27 cellular contexts compared by ENCODE assay signal in the genomic region with DNA sequence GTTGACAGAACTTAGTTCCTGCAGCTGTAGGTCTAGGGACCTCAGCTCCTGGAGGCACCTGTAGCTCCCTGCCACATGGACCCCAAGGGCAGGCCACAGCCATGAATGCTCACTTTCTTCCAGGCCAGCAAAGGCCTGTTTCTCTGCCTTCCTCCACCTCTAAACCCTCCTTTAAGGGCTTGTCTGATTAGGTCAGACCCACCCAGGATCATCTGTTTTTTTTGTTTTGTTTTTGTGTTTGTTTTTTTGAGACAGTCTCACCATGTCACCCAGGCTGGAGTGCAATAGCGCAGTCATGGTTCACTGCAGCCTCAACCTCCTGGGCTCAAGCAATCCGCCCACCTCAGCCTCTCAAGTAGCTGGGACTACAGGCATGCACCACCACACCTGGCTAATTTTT.
"Had no signal": no experiment of that assay in that cellular context is flagged by ENCODE, and none has a peak within 500 bp of the region (broad histone marks: within the 10 kb centered on the region; RNA-seq: fewer than 3 reads in every experiment).

No MANE protein-coding gene starts in this region.

- H3K4me3 ChIP-seq: coronary artery, dorsolateral prefrontal cortex had no signal

- H3K4me1 Mint-ChIP-seq: activated CD4-positive, alpha-beta memory T cell treated with anti-CD3 and anti-CD28 coated beads, Interleukin-2, amount 10 ng/mL, durations not matched to agents 7 days and 5 days; activated CD4-positive, alpha-beta T cell treated with anti-CD3 and anti-CD28 coated beads, Interleukin-2, amount 10 ng/mL, durations not matched to agents 7 days and 5 days; central memory CD8-positive, alpha-beta T cell had no signal

- H3K27ac Mint-ChIP-seq: activated CD4-positive, alpha-beta memory T cell treated with anti-CD3 and anti-CD28 coated beads, Interleukin-2, amount 10 ng/mL, durations not matched to agents 7 days and 5 days; activated CD4-positive, alpha-beta T cell treated with anti-CD3 and anti-CD28 coated beads, Interleukin-2, amount 10 ng/mL, durations not matched to agents 7 days and 5 days; activated naive CD8-positive, alpha-beta T cell; activated T-cell treated with anti-CD3 and anti-CD28 coated beads, Interleukin-2, amount 50 U/mL, for 24 hours; activated T-cell treated with anti-CD3 and anti-CD28 coated beads, Interleukin-2, amount 50 U/mL, for 72 hours; dendritic cell treated with granulocyte-macrophage colony-stimulating factor and Interleukin-4, amounts not matched to agents 40 ng/mL and 50 ng/mL, for 4 days; endodermal cell; WTC11 had no signal

- H3K27me3 Mint-ChIP-seq: activated T-cell treated with anti-CD3 and anti-CD28 coated beads, Interleukin-2, amount 50 U/mL, for 24 hours had no signal

- H3K27me3 ChIP-seq: brain microvascular endothelial cell, dorsolateral prefrontal cortex had no signal

- H3K9me3 Mint-ChIP-seq: activated CD4-positive, alpha-beta memory T cell treated with anti-CD3 and anti-CD28 coated beads, Interleukin-2, amount 10 ng/mL, durations not matched to agents 7 days and 5 days; activated CD4-positive, alpha-beta T cell treated with anti-CD3 and anti-CD28 coated beads, Interleukin-2, amount 10 ng/mL, durations not matched to agents 7 days and 5 days; activated T-cell treated with anti-CD3 and anti-CD28 coated beads, Interleukin-2, amount 50 U/mL, for 24 hours; activated T-cell treated with anti-CD3 and anti-CD28 coated beads, Interleukin-2, amount 50 U/mL, for 72 hours; central memory CD8-positive, alpha-beta T cell; dendritic cell treated with granulocyte-macrophage colony-stimulating factor and Interleukin-4, amounts not matched to agents 40 ng/mL and 50 ng/mL, for 4 days had no signal

- DNase-seq: activated CD4-positive, alpha-beta memory T cell treated with anti-CD3 and anti-CD28 coated beads, Interleukin-2, amount 10 ng/mL, durations not matched to agents 7 days and 5 days; activated CD4-positive, alpha-beta T cell treated with anti-CD3 and anti-CD28 coated beads for 1 hour; activated CD4-positive, alpha-beta T cell treated with anti-CD3 and anti-CD28 coated beads for 4 hours; activated CD4-positive, alpha-beta T cell treated with anti-CD3 and anti-CD28 coated beads, Interleukin-2, amount 10 ng/mL, durations not matched to agents 7 days and 5 days; activated CD4-positive, alpha-beta T cell treated with anti-CD3 and anti-CD28 coated beads, Interleukin-2, amount 50 U/mL, for 4 hours; activated CD8-positive, alpha-beta memory T cell treated with anti-CD3 and anti-CD28 coated beads, Interleukin-2, amount 50 U/mL, for 48 hours; activated gamma-delta T cell; activated naive CD4-positive, alpha-beta T cell; activated naive CD4-positive, alpha-beta T cell treated with anti-CD3 and anti-CD28 coated beads, Interleukin-2, amount 50 U/mL, for 16 hours; activated T-cell treated with anti-CD3 and anti-CD28 coated beads for 4 hours; activated T-cell treated with anti-CD3 and anti-CD28 coated beads, Interleukin-2, amount 50 U/mL, for 24 hours; activated T-cell treated with anti-CD3 and anti-CD28 coated beads, Interleukin-2, amount 50 U/mL, for 72 hours; amniotic stem cell; anterior cingulate cortex; brain microvascular endothelial cell; dorsolateral prefrontal cortex; effector memory CD4-positive, alpha-beta T cell; endodermal cell; foreskin fibroblast; head of caudate nucleus; T-helper 2 cell had no signal

- H3K36me3 ChIP-seq: brain microvascular endothelial cell had no signal

- H3K36me3 Mint-ChIP-seq: activated naive CD8-positive, alpha-beta T cell; WTC11 had no signal

- H3K4me3 Mint-ChIP-seq: activated CD4-positive, alpha-beta memory T cell treated with anti-CD3 and anti-CD28 coated beads, Interleukin-2, amount 10 ng/mL, durations not matched to agents 7 days and 5 days; activated CD4-positive, alpha-beta T cell treated with anti-CD3 and anti-CD28 coated beads, Interleukin-2, amount 10 ng/mL, durations not matched to agents 7 days and 5 days; activated naive CD8-positive, alpha-beta T cell; activated T-cell treated with anti-CD3 and anti-CD28 coated beads, Interleukin-2, amount 50 U/mL, for 24 hours; activated T-cell treated with anti-CD3 and anti-CD28 coated beads, Interleukin-2, amount 50 U/mL, for 72 hours; central memory CD8-positive, alpha-beta T cell; dendritic cell treated with granulocyte-macrophage colony-stimulating factor and Interleukin-4, amounts not matched to agents 40 ng/mL and 50 ng/mL, for 4 days; endodermal cell; WTC11 had no signal

- H3K27ac ChIP-seq: brain microvascular endothelial cell, coronary artery, dorsolateral prefrontal cortex, VCaP had no signal
